11 cellular contexts compared by ENCODE assay signal in genomic region chr12:123089631-123090353, GRCh38.
DNase-seq lines count a peak whose midpoint lies in the region; ATAC-seq lines count a peak whose summit lies in the region.
"Had no signal": no experiment of that assay in that cellular context is flagged by ENCODE, and none has a peak within 500 bp of the region (broad histone marks: within the 10 kb centered on the region; RNA-seq: fewer than 3 reads in every experiment).

No MANE protein-coding gene starts in this region.

- no peak overlapping the region for H3K4me3 Mint-ChIP-seq in activated T-cell treated with anti-CD3 and anti-CD28 coated beads, Interleukin-2, amount 50 U/mL, for 4 hours
- H3K4me3 Mint-ChIP-seq in activated T-cell treated with anti-CD3 and anti-CD28 coated beads, Interleukin-2, amount 50 U/mL, for 24 hours = no peak overlapping the region
- H3K4me3 Mint-ChIP-seq in stimulated activated naive CD8-positive, alpha-beta T cell treated with anti-CD3 and anti-CD28 coated beads, Interleukin-15, Interleukin-2, amounts not matched to agents 100 ng/mL and 50 ng/mL, for 24 hours = no peak overlapping the region
- H3K4me3 Mint-ChIP-seq: activated naive CD4-positive, alpha-beta T cell treated with anti-CD3 and anti-CD28 coated beads, Interleukin-2, amount 50 U/mL, for 24 hours; GM23338 had no signal

- no peaks in the 10 kb centered on the region for H3K9me3 Mint-ChIP-seq in activated T-cell treated with anti-CD3 and anti-CD28 coated beads, Interleukin-2, amount 50 U/mL, for 4 hours
- no peaks in the 10 kb centered on the region for H3K9me3 Mint-ChIP-seq in activated T-cell treated with anti-CD3 and anti-CD28 coated beads, Interleukin-2, amount 50 U/mL, for 24 hours
- no peaks in the 10 kb centered on the region for H3K9me3 Mint-ChIP-seq in stimulated activated naive CD8-positive, alpha-beta T cell treated with anti-CD3 and anti-CD28 coated beads, Interleukin-15, Interleukin-2, amounts not matched to agents 100 ng/mL and 50 ng/mL, for 24 hours
- H3K9me3 Mint-ChIP-seq: activated naive CD4-positive, alpha-beta T cell treated with anti-CD3 and anti-CD28 coated beads, Interleukin-2, amount 50 U/mL, for 24 hours; GM23338 had no signal

- peaks cover 17% of the 10 kb centered on the region for H3K4me1 Mint-ChIP-seq in activated T-cell treated with anti-CD3 and anti-CD28 coated beads, Interleukin-2, amount 50 U/mL, for 4 hours (ENCODE audit: low read depth)
- H3K4me1 Mint-ChIP-seq in activated T-cell treated with anti-CD3 and anti-CD28 coated beads, Interleukin-2, amount 50 U/mL, for 24 hours (ENCODE audit: low read depth) = peaks cover 23% of the 10 kb centered on the region
- H3K4me1 Mint-ChIP-seq in stimulated activated naive CD8-positive, alpha-beta T cell treated with anti-CD3 and anti-CD28 coated beads, Interleukin-15, Interleukin-2, amounts not matched to agents 100 ng/mL and 50 ng/mL, for 24 hours (ENCODE audit: low read depth) = peaks cover 33% of the 10 kb centered on the region
- H3K4me1 Mint-ChIP-seq: GM23338 had no signal

- in situ Hi-C loops in G401 (cut with HindIII; ENCODE audit: low sequenced_read_pairs) = no loop called here

- ATAC-seq in activated T-cell treated with anti-CD3 and anti-CD28 coated beads, Interleukin-2, amount 50 U/mL, for 4 hours = peak; percentile 32 to 48
- ATAC-seq: GM23338 had no signal

- DNase-seq in activated T-cell treated with anti-CD3 and anti-CD28 coated beads, Interleukin-2, amount 50 U/mL, for 4 hours = no peak
- DNase-seq in activated T-cell treated with anti-CD3 and anti-CD28 coated beads, Interleukin-2, amount 50 U/mL, for 24 hours = no peak
- DNase-seq in SIG-M5 treated with dmso at 0.1 percent for 504 hours (lab: John Stamatoyannopoulos, UW; ENCODE audit: unreplicated experiment) (peak; percentile 92), fibroblast of peridontal ligament (ENCODE audit: extremely low read depth) (peak; percentile 96), G401 (ENCODE audit: low spot score) (no peak), NCI-H1417 treated with DMSO at 0.1 percent for 48 hours (lab: John Stamatoyannopoulos, UW) (no peak), amygdala (lab: John Stamatoyannopoulos, UW) (no peak)
- DNase-seq: DMS153 had no signal

- peaks cover 3% of the 10 kb centered on the region for H3K36me3 Mint-ChIP-seq in activated T-cell treated with anti-CD3 and anti-CD28 coated beads, Interleukin-2, amount 50 U/mL, for 4 hours (ENCODE audit: insufficient read depth)
- H3K36me3 Mint-ChIP-seq in activated T-cell treated with anti-CD3 and anti-CD28 coated beads, Interleukin-2, amount 50 U/mL, for 24 hours (ENCODE audit: low read depth) = no peaks in the 10 kb centered on the region
- no peaks in the 10 kb centered on the region for H3K36me3 Mint-ChIP-seq in stimulated activated naive CD8-positive, alpha-beta T cell treated with anti-CD3 and anti-CD28 coated beads, Interleukin-15, Interleukin-2, amounts not matched to agents 100 ng/mL and 50 ng/mL, for 24 hours (ENCODE audit: low read depth)

- H3K27me3 Mint-ChIP-seq in activated T-cell treated with anti-CD3 and anti-CD28 coated beads, Interleukin-2, amount 50 U/mL, for 4 hours (ENCODE audit: low read depth) = no peaks in the 10 kb centered on the region
- no peaks in the 10 kb centered on the region for H3K27me3 Mint-ChIP-seq in activated T-cell treated with anti-CD3 and anti-CD28 coated beads, Interleukin-2, amount 50 U/mL, for 24 hours
- no peaks in the 10 kb centered on the region for H3K27me3 Mint-ChIP-seq in stimulated activated naive CD8-positive, alpha-beta T cell treated with anti-CD3 and anti-CD28 coated beads, Interleukin-15, Interleukin-2, amounts not matched to agents 100 ng/mL and 50 ng/mL, for 24 hours
- H3K27me3 Mint-ChIP-seq: activated naive CD4-positive, alpha-beta T cell treated with anti-CD3 and anti-CD28 coated beads, Interleukin-2, amount 50 U/mL, for 24 hours had no signal

- no peak overlapping the region for H3K27ac Mint-ChIP-seq in activated T-cell treated with anti-CD3 and anti-CD28 coated beads, Interleukin-2, amount 50 U/mL, for 24 hours
- H3K27ac Mint-ChIP-seq in stimulated activated naive CD8-positive, alpha-beta T cell treated with anti-CD3 and anti-CD28 coated beads, Interleukin-15, Interleukin-2, amounts not matched to agents 100 ng/mL and 50 ng/mL, for 24 hours = peak overlapping the region; percentile 60
- H3K27ac Mint-ChIP-seq: GM23338 had no signal

Comparison
In these comparisons a context has a peak if more than half of its experiments do, and no peak if none do; other contexts are left out.
1. DNase-seq: peak in SIG-M5 treated with dmso at 0.1 percent for 504 hours (single experiment) and fibroblast of peridontal ligament (single experiment); none in activated T-cell treated with anti-CD3 and anti-CD28 coated beads, Interleukin-2, amount 50 U/mL, for 4 hours (single experiment), activated T-cell treated with anti-CD3 and anti-CD28 coated beads, Interleukin-2, amount 50 U/mL, for 24 hours (single experiment), G401 (single experiment), NCI-H1417 treated with DMSO at 0.1 percent for 48 hours (single experiment) and amygdala (0 of 56).